In the genomic region with DNA sequence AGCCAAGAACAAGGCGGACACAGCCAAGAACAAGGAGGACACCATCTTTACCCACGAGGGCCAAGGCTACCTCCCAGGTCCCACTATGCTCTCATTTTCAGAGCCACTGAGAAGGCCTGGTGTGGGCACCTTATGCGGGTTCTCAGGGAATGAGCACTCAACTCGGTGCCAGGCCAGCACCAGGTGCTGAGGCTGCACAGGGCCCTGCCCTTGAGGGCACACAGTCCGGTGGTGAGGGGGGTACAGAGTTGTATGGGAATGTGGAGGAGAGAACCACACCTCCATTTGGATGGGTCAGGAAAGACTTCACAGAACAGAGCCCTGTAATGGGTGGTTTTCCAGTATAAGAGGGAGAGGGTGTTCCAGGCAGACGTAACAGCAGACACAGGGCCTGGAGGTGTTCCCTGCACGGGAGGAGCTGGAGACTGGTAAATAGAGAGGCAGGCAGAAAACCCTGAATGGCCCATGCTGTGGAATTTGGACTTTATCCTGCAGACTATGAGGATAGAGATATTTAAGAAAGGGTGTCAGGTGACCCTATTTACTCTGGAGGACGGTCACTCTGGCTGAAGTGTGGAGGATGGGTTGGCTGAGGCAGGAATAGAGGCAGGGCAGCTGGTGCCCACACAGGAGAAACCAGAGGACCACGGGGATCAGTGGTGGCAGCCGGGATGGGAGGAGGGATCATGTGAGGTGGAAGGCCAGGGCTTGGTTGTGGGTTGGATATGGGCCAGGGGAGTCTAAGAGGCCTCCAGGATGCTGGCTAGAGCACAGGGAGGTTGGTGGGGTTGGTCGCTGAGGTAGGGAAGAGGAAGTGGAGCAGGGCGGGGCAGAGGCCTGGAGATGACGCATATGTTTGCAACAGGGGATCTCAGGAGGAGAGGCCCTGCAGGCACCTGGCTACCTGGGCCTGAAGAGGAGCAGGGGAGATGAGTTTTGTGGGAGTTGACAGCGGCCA, we compare ENCODE assay signal across 1 cellular context.
TF ChIP-seq lines count a peak whose summit lies in the region.

No MANE protein-coding gene starts in this region.

TF ChIP-seq in H1, 55 proteins besides CTCF, POLR2A, EP300 and RAD21:
- TF ChIP-seq RNF2 (IDR thresholded peaks at IDR 0.05; ENCODE audit: borderline replicate concordance, low read depth, low read length, missing control alignments, poor library complexity, severe bottlenecking) = no peak
- no peak for TF ChIP-seq BACH1 (IDR thresholded peaks at IDR 0.05; ENCODE audit: low read length)
- no peak for TF ChIP-seq ASH2L (IDR thresholded peaks at IDR 0.05; ENCODE audit: low read length)
- no peak for TF ChIP-seq BRCA1 (IDR thresholded peaks at IDR 0.05; ENCODE audit: low read depth, low read length)
- TF ChIP-seq NANOG (IDR thresholded peaks at IDR 0.05; ENCODE audit: insufficient read depth, low read depth, low read length, poor library complexity, severe bottlenecking) = no peak
- TF ChIP-seq POU5F1 (IDR thresholded peaks at IDR 0.05; ENCODE audit: low read depth, low read length) = no peak
- TF ChIP-seq CHD2 (IDR thresholded peaks at IDR 0.05; ENCODE audit: low read length) = no peak
- no peak for TF ChIP-seq TAF1 (IDR thresholded peaks at IDR 0.05; ENCODE audit: low read depth, low read length)
- no peak for TF ChIP-seq SP1 (IDR thresholded peaks at IDR 0.05; ENCODE audit: low read depth, low read length)
- no peak for TF ChIP-seq RXRA (IDR thresholded peaks at IDR 0.05; ENCODE audit: insufficient read depth, low read depth, low read length)
- TF ChIP-seq FOSL1 (IDR thresholded peaks at IDR 0.05; ENCODE audit: insufficient read depth, low read depth, low read length) = no peak
- no peak for TF ChIP-seq CBX8 (IDR thresholded peaks at IDR 0.05; ENCODE audit: borderline replicate concordance, low read depth, low read length)
